Comparison of ENCODE assay signal across 13 cellular contexts in genomic region chr15:63718590-63719035, GRCh38.
DNase-seq lines count a peak whose midpoint lies in the region; ATAC-seq and TF ChIP-seq lines count a peak whose summit lies in the region.
"Had no signal": no experiment of that assay in that cellular context is flagged by ENCODE, and none has a peak within 500 bp of the region (broad histone marks: within the 10 kb centered on the region; RNA-seq: fewer than 3 reads in every experiment).

No MANE protein-coding gene starts in this region.

- no peaks in the 10 kb centered on the region for H3K27me3 Mint-ChIP-seq in T-helper 17 cell

- DNase-seq in ELR (ENCODE audit: low read depth), result peak; percentile 33
- no peak for DNase-seq in T-helper 17 cell
- peak; percentile 77 for DNase-seq in fibroblast of villous mesenchyme (ENCODE audit: low read depth)
- DNase-seq in skeletal muscle cell (ENCODE audit: low read depth), result peak; percentile 46
- DNase-seq in Right ventricle myocardium inferior (ENCODE audit: missing footprints), result no peak
- no peak for DNase-seq in NCI-H2081 (lab: John Stamatoyannopoulos, UW)
- DNase-seq: dermis blood vessel endothelial cell, H9, NCI-H1048, T1000 had no signal

- no peak overlapping the region for H3K4me3 ChIP-seq in fibroblast of villous mesenchyme (ENCODE audit: low read depth, low read length)
- H3K4me3 ChIP-seq in skeletal muscle cell (ENCODE audit: low read depth, low read length), result no peak overlapping the region
- H3K4me3 ChIP-seq: vagina had no signal

- intact Hi-C loops in Right ventricle myocardium inferior (cut with DNase I), result no loop called here

- peaks cover 8% of the 10 kb centered on the region for H3K36me3 Mint-ChIP-seq in T-helper 17 cell (ENCODE audit: low read depth)

- H3K27ac Mint-ChIP-seq in T-helper 17 cell, result peak overlapping the region; percentile 84
- H3K27ac Mint-ChIP-seq: H9 had no signal

- ATAC-seq in T-helper 17 cell, result no peak
- no peak for ATAC-seq in GM21528 (IDR thresholded peaks at IDR 0.05; ENCODE audit: low FRiP score, unreplicated experiment)
- ATAC-seq in Right ventricle myocardium inferior, result no peak
- ATAC-seq in HG02885 (IDR thresholded peaks at IDR 0.05; ENCODE audit: poor library complexity, unreplicated experiment), result no peak

- no peaks in the 10 kb centered on the region for H3K9me3 ChIP-seq in T-helper 17 cell (ENCODE audit: control insufficient read depth, low read length, poor library complexity, severe bottlenecking)
- H3K9me3 ChIP-seq: vagina had no signal

- TF ChIP-seq CTCF in fibroblast of villous mesenchyme (IDR thresholded peaks at IDR 0.05; ENCODE audit: insufficient read depth, low read depth, low read length), result no peak

- H3K4me1 Mint-ChIP-seq in T-helper 17 cell, result peaks cover 8% of the 10 kb centered on the region
- H3K4me1 Mint-ChIP-seq: H9 had no signal

- H3K4me3 Mint-ChIP-seq in T-helper 17 cell, result no peak overlapping the region
- H3K4me3 Mint-ChIP-seq: H9 had no signal

Comparison
In these comparisons a context has a peak if more than half of its experiments do, and no peak if none do; other contexts are left out.
1. DNase-seq: peak in ELR (single experiment), fibroblast of villous mesenchyme (single experiment) and skeletal muscle cell (single experiment); none in T-helper 17 cell (0 of 3), Right ventricle myocardium inferior (single experiment) and NCI-H2081 (0 of 2).